In the genomic region with DNA sequence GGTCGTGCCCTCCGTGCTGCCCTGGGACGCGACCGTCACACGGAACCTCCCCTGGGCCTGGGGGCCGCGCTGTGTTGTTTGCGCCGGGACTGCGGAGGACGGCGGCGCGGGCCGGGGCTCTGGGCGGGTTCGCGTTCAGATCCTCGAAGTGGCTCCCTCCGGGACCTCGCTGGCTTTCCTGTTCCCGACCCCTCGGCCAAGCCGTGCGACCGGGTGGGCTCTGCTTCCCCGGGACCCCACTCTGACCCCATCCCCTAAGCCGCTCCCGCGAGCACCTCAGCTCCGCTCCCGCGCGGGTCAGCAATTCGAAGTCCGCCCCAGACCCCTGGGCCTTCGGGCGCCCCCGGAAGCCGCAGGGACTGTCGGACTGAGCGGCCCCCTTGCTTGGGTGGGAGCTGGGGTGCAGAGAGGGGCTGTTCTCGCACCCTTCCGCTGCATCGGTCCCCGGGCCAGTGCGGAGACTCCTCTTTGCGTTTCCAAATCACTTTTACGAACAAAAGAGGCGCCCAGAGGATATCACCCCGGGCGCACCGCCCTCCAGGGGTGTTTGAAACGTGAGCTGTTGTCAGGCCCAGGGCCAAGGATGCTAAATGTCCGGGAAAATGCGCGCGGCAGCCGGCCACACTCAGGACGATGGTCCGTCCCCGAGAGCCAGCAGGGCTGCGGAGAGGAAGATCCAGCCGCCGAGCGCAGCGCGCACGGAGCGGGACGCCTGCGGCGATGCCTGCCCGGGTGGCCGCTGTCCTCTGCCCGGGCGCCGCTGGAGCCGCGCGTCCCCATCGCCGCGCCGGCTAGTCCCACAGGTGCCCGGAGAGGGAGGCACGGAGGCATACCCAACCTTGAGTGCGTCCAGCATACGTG, we compare ENCODE assay signal across 1 cellular context.
TF ChIP-seq lines count a peak whose summit lies in the region.

No MANE protein-coding gene starts in this region.

TF ChIP-seq in WTC11, 78 proteins besides CTCF, POLR2A, EP300 and RAD21 (continued from another document):
- TF ChIP-seq, protein P1, sequence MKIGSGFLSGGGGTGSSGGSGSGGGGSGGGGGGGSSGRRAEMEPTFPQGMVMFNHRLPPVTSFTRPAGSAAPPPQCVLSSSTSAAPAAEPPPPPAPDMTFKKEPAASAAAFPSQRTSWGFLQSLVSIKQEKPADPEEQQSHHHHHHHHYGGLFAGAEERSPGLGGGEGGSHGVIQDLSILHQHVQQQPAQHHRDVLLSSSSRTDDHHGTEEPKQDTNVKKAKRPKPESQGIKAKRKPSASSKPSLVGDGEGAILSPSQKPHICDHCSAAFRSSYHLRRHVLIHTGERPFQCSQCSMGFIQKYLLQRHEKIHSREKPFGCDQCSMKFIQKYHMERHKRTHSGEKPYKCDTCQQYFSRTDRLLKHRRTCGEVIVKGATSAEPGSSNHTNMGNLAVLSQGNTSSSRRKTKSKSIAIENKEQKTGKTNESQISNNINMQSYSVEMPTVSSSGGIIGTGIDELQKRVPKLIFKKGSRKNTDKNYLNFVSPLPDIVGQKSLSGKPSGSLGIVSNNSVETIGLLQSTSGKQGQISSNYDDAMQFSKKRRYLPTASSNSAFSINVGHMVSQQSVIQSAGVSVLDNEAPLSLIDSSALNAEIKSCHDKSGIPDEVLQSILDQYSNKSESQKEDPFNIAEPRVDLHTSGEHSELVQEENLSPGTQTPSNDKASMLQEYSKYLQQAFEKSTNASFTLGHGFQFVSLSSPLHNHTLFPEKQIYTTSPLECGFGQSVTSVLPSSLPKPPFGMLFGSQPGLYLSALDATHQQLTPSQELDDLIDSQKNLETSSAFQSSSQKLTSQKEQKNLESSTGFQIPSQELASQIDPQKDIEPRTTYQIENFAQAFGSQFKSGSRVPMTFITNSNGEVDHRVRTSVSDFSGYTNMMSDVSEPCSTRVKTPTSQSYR (CRISPR knock-in tag; IDR thresholded peaks at IDR 0.05), result 0 out of 2 replicates have a peak, but pooled peaks have one; percentile 22
- TF ChIP-seq NFATC4 (CRISPR knock-in tag; IDR thresholded peaks at IDR 0.05), result no peak
- TF ChIP-seq ETV6 (CRISPR knock-in tag; IDR thresholded peaks at IDR 0.05), result peak; percentile 45; the same call in 1 of the 2 replicates
- no peak for TF ChIP-seq JAZF1 (CRISPR knock-in tag; IDR thresholded peaks at IDR 0.05)
- TF ChIP-seq GTF2I (CRISPR knock-in tag; conservative IDR thresholded peaks at IDR 0.05), result no peak
- TF ChIP-seq, protein P2, sequence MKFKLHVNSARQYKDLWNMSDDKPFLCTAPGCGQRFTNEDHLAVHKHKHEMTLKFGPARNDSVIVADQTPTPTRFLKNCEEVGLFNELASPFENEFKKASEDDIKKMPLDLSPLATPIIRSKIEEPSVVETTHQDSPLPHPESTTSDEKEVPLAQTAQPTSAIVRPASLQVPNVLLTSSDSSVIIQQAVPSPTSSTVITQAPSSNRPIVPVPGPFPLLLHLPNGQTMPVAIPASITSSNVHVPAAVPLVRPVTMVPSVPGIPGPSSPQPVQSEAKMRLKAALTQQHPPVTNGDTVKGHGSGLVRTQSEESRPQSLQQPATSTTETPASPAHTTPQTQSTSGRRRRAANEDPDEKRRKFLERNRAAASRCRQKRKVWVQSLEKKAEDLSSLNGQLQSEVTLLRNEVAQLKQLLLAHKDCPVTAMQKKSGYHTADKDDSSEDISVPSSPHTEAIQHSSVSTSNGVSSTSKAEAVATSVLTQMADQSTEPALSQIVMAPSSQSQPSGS (CRISPR knock-in tag; IDR thresholded peaks at IDR 0.05; ENCODE audit: borderline replicate concordance, low read depth), result no peak
- no peak for TF ChIP-seq JUN (CRISPR knock-in tag; IDR thresholded peaks at IDR 0.05)
- TF ChIP-seq ZNF423 (CRISPR knock-in tag; IDR thresholded peaks at IDR 0.05), result peak; percentile 88
- TF ChIP-seq, protein P3, sequence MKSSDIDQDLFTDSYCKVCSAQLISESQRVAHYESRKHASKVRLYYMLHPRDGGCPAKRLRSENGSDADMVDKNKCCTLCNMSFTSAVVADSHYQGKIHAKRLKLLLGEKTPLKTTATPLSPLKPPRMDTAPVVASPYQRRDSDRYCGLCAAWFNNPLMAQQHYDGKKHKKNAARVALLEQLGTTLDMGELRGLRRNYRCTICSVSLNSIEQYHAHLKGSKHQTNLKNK (CRISPR knock-in tag; IDR thresholded peaks at IDR 0.05), result no peak
- TF ChIP-seq, protein P4, sequence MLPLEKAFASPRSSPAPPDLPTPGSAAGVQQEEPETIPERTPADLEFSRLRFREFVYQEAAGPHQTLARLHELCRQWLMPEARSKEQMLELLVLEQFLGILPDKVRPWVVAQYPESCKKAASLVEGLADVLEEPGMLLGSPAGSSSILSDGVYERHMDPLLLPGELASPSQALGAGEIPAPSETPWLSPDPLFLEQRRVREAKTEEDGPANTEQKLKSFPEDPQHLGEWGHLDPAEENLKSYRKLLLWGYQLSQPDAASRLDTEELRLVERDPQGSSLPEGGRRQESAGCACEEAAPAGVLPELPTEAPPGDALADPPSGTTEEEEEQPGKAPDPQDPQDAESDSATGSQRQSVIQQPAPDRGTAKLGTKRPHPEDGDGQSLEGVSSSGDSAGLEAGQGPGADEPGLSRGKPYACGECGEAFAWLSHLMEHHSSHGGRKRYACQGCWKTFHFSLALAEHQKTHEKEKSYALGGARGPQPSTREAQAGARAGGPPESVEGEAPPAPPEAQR (CRISPR knock-in tag; IDR thresholded peaks at IDR 0.05), result no peak
- TF ChIP-seq, protein P5, sequence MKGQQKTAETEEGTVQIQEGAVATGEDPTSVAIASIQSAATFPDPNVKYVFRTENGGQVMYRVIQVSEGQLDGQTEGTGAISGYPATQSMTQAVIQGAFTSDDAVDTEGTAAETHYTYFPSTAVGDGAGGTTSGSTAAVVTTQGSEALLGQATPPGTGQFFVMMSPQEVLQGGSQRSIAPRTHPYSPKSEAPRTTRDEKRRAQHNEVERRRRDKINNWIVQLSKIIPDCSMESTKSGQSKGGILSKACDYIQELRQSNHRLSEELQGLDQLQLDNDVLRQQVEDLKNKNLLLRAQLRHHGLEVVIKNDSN (CRISPR knock-in tag; IDR thresholded peaks at IDR 0.05), result no peak
